1 cellular context compared by ENCODE assay signal in the genomic region with DNA sequence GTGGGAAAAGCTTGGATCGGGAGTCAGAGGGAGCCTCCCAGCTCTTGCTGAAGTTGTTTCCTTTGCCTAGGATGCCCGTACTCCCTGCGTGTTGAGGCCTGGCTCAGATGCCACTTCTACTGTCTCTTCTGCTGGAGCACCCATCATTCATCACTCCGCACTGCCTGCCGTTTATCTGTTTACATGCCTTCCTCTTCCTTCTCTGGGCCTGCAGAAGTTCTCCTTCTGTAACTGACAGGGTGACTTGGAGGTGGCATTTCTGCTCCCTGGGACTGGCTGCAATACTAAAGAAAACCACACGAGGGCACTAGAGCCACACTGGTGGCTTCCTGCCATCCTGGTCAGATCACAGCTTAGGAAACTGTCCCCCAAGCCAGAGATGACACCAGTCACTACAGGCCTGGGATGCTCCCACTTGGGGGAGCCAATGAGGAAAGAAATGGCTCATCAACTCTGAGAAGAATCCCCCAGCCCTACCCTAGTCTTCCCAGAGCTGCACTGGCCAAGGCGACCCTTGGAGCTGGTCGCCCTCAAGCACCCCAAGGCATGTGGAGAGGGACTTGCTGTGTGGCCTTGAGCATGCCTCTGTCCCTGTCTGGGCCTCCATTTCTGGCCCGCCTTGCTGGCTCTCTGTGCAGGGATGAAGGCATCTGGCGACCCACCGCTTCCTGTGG.
TF ChIP-seq lines count a peak whose summit lies in the region.

No MANE protein-coding gene starts in this region.

TF ChIP-seq in HepG2, 621 proteins besides CTCF, POLR2A, EP300 and RAD21 (continued from another document):
- peak; percentile 38; the same call in 1 of the 2 replicates for TF ChIP-seq THAP11 (CRISPR knock-in tag; IDR thresholded peaks at IDR 0.05)
- 0 out of 2 replicates have a peak, but pooled peaks have one; percentile 41 for TF ChIP-seq ZNF501 (CRISPR knock-in tag; IDR thresholded peaks at IDR 0.05)
- TF ChIP-seq ZNF24 (IDR thresholded peaks at IDR 0.05): no peak
- TF ChIP-seq ATAD3A (CRISPR knock-in tag; IDR thresholded peaks at IDR 0.05): no peak
- peak; percentile 67; the same call in 1 of the 2 replicates for TF ChIP-seq ZNF788 (CRISPR knock-in tag; IDR thresholded peaks at IDR 0.05; ENCODE audit: borderline replicate concordance)
- no peak for TF ChIP-seq ATF1 (CRISPR knock-in tag; IDR thresholded peaks at IDR 0.05)
- no peak for TF ChIP-seq FOXM1 (CRISPR knock-in tag; IDR thresholded peaks at IDR 0.05)
- 0 out of 2 replicates have a peak, but pooled peaks have one; percentile 49 for TF ChIP-seq ZNF124 (CRISPR knock-in tag; IDR thresholded peaks at IDR 0.05)
- no peak for TF ChIP-seq GLI4 (CRISPR knock-in tag; IDR thresholded peaks at IDR 0.05; ENCODE audit: borderline replicate concordance)
- TF ChIP-seq ZNF776 (CRISPR knock-in tag; IDR thresholded peaks at IDR 0.05): no peak
- TF ChIP-seq NCOA2 (CRISPR knock-in tag; IDR thresholded peaks at IDR 0.05): no peak
- TF ChIP-seq SMC3 (IDR thresholded peaks at IDR 0.05; ENCODE audit: low read length): peak; percentile 97
- TF ChIP-seq, protein P1, sequence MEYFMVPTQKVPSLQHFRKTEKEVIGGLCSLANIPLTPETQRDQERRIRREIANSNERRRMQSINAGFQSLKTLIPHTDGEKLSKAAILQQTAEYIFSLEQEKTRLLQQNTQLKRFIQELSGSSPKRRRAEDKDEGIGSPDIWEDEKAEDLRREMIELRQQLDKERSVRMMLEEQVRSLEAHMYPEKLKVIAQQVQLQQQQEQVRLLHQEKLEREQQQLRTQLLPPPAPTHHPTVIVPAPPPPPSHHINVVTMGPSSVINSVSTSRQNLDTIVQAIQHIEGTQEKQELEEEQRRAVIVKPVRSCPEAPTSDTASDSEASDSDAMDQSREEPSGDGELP (IDR thresholded peaks at IDR 0.05; ENCODE audit: borderline replicate concordance, low read depth): no peak
- no peak for TF ChIP-seq ZNF343 (CRISPR knock-in tag; IDR thresholded peaks at IDR 0.05)
- TF ChIP-seq ZNF205 (CRISPR knock-in tag; IDR thresholded peaks at IDR 0.05): 0 out of 2 replicates have a peak, but pooled peaks have one; percentile 28
- TF ChIP-seq, protein P2, sequence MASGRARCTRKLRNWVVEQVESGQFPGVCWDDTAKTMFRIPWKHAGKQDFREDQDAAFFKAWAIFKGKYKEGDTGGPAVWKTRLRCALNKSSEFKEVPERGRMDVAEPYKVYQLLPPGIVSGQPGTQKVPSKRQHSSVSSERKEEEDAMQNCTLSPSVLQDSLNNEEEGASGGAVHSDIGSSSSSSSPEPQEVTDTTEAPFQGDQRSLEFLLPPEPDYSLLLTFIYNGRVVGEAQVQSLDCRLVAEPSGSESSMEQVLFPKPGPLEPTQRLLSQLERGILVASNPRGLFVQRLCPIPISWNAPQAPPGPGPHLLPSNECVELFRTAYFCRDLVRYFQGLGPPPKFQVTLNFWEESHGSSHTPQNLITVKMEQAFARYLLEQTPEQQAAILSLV (CRISPR knock-in tag; IDR thresholded peaks at IDR 0.05; ENCODE audit: borderline replicate concordance): 0 out of 2 replicates have a peak, but pooled peaks have one; percentile 51
- TF ChIP-seq GATA4 (IDR thresholded peaks at IDR 0.05; ENCODE audit: borderline replicate concordance, low read depth): no peak
- no peak for TF ChIP-seq ISL2 (CRISPR knock-in tag; IDR thresholded peaks at IDR 0.05)
- TF ChIP-seq, protein P3, sequence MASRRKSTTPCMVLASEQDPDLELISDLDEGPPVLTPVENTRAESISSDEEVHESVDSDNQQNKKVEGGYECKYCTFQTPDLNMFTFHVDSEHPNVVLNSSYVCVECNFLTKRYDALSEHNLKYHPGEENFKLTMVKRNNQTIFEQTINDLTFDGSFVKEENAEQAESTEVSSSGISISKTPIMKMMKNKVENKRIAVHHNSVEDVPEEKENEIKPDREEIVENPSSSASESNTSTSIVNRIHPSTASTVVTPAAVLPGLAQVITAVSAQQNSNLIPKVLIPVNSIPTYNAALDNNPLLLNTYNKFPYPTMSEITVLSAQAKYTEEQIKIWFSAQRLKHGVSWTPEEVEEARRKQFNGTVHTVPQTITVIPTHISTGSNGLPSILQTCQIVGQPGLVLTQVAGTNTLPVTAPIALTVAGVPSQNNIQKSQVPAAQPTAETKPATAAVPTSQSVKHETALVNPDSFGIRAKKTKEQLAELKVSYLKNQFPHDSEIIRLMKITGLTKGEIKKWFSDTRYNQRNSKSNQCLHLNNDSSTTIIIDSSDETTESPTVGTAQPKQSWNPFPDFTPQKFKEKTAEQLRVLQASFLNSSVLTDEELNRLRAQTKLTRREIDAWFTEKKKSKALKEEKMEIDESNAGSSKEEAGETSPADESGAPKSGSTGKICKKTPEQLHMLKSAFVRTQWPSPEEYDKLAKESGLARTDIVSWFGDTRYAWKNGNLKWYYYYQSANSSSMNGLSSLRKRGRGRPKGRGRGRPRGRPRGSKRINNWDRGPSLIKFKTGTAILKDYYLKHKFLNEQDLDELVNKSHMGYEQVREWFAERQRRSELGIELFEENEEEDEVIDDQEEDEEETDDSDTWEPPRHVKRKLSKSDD (CRISPR knock-in tag; IDR thresholded peaks at IDR 0.05; ENCODE audit: low read depth): no peak
- 0 out of 2 replicates have a peak, but pooled peaks have one; percentile 18 for TF ChIP-seq CEBPG (CRISPR knock-in tag; IDR thresholded peaks at IDR 0.05)
- peak; percentile 46; the same call in 1 of the 2 replicates for TF ChIP-seq POLR2G (IDR thresholded peaks at IDR 0.05; ENCODE audit: low read depth, low read length)
- 0 out of 2 replicates have a peak, but pooled peaks have one; percentile 34 for TF ChIP-seq ZFP1 (CRISPR knock-in tag; IDR thresholded peaks at IDR 0.05)
- 0 out of 2 replicates have a peak, but pooled peaks have one; percentile 4 for TF ChIP-seq NFE2L2 (IDR thresholded peaks at IDR 0.05; ENCODE audit: low read length)
- peak; percentile 50; the same call in 1 of the 2 replicates for TF ChIP-seq CCDC6 (CRISPR knock-in tag; IDR thresholded peaks at IDR 0.05)
- TF ChIP-seq SP4 (CRISPR knock-in tag; IDR thresholded peaks at IDR 0.05): peak; percentile 30; the same call in 1 of the 2 replicates
- TF ChIP-seq ZBTB7B (CRISPR knock-in tag; IDR thresholded peaks at IDR 0.05): peak; percentile 45; the same call in 1 of the 2 replicates
- peak; percentile 61; the same call in 1 of the 2 replicates for TF ChIP-seq ZNF567 (CRISPR knock-in tag; IDR thresholded peaks at IDR 0.05; ENCODE audit: borderline replicate concordance)
- no peak for TF ChIP-seq ZSCAN29 (CRISPR knock-in tag; conservative IDR thresholded peaks at IDR 0.05)
- TF ChIP-seq HDAC2 (CRISPR knock-in tag; IDR thresholded peaks at IDR 0.05): peak; percentile 31; the same call in 1 of the 2 replicates
- TF ChIP-seq GABPA (IDR thresholded peaks at IDR 0.05; ENCODE audit: low read depth, low read length): no peak
- peak; percentile 17; the same call in 1 of the 2 replicates for TF ChIP-seq GABPA (CRISPR knock-in tag; IDR thresholded peaks at IDR 0.05; ENCODE audit: low read depth)
